24 cellular contexts compared by ENCODE assay signal in genomic region chr5:57581772-57582171, GRCh38.
"Had no signal": no experiment of that assay in that cellular context is flagged by ENCODE, and none has a peak within 500 bp of the region (broad histone marks: within the 10 kb centered on the region; RNA-seq: fewer than 3 reads in every experiment).

No MANE protein-coding gene starts in this region.

- H3K4me1 Mint-ChIP-seq: activated CD4-positive, alpha-beta T cell treated with anti-CD3 and anti-CD28 coated beads for 36 hours; activated naive CD4-positive, alpha-beta T cell treated with anti-CD3 and anti-CD28 coated beads, Interleukin-2, amount 10 ng/mL, durations not matched to agents 7 days and 5 days; activated naive CD8-positive, alpha-beta T cell treated with anti-CD3 and anti-CD28 coated beads, Interleukin-2, amount 10 ng/mL, durations not matched to agents 7 days and 5 days; naive thymus-derived CD8-positive, alpha-beta T cell had no signal

- ATAC-seq: activated CD4-positive, alpha-beta T cell treated with anti-CD3 and anti-CD28 coated beads for 36 hours; gastroesophageal sphincter; left cardiac atrium; naive thymus-derived CD8-positive, alpha-beta T cell; stimulated activated naive CD8-positive, alpha-beta T cell treated with anti-CD3 and anti-CD28 coated beads, Interleukin-15, Interleukin-2, amounts not matched to agents 100 U/mL and 50 U/mL, for 24 hours had no signal

- H3K27ac ChIP-seq: epithelial cell of prostate, gastroesophageal sphincter, hepatocyte, upper lobe of left lung had no signal

- H3K9me3 Mint-ChIP-seq: activated naive CD8-positive, alpha-beta T cell treated with anti-CD3 and anti-CD28 coated beads, Interleukin-2, amount 10 ng/mL, durations not matched to agents 7 days and 5 days had no signal

- H3K4me1 ChIP-seq: esophagus squamous epithelium, gastroesophageal sphincter, upper lobe of left lung had no signal

- H3K36me3 Mint-ChIP-seq: activated naive CD4-positive, alpha-beta T cell treated with anti-CD3 and anti-CD28 coated beads, Interleukin-2, amount 10 ng/mL, durations not matched to agents 7 days and 5 days; activated naive CD8-positive, alpha-beta T cell treated with anti-CD3 and anti-CD28 coated beads, Interleukin-2, amount 10 ng/mL, durations not matched to agents 7 days and 5 days had no signal

- H3K27ac Mint-ChIP-seq: activated CD4-positive, alpha-beta T cell treated with anti-CD3 and anti-CD28 coated beads for 36 hours; activated naive CD4-positive, alpha-beta T cell treated with anti-CD3 and anti-CD28 coated beads, Interleukin-2, amount 10 ng/mL, durations not matched to agents 7 days and 5 days; activated naive CD8-positive, alpha-beta T cell treated with anti-CD3 and anti-CD28 coated beads, Interleukin-2, amount 10 ng/mL, durations not matched to agents 7 days and 5 days; activated T-helper 1 cell treated with anti-CD3 and anti-CD28 coated beads, Interleukin-12 subunit alpha, Interleukin-12 subunit beta, Interleukin-2, Interleukin-4 antibody, amounts not matched to agents 30 ng/mL and 10 ng/mL and 1 ng/mL, durations not matched to agents 14 hours and 24 hours and 36 hours; naive thymus-derived CD8-positive, alpha-beta T cell had no signal

- H3K4me3 ChIP-seq: esophagus squamous epithelium, gastroesophageal sphincter, hepatocyte, upper lobe of left lung had no signal

- H3K79me2 ChIP-seq: hepatocyte had no signal

- H3K27me3 ChIP-seq: esophagus squamous epithelium, gastroesophageal sphincter, hepatocyte, upper lobe of left lung had no signal

- DNase-seq: activated CD4-positive, alpha-beta T cell treated with anti-CD3 and anti-CD28 coated beads for 36 hours; activated CD4-positive, alpha-beta T cell treated with anti-CD3 and anti-CD28 coated beads, Interleukin-2, amount 50 U/mL, for 4 hours; activated CD4-positive, CD25-positive, alpha-beta regulatory T cell; activated effector memory CD4-positive, alpha-beta T cell treated with anti-CD3 and anti-CD28 coated beads, Interleukin-2, amount 50 U/mL, for 16 hours; activated naive CD4-positive, alpha-beta T cell treated with anti-CD3 and anti-CD28 coated beads, Interleukin-2, amount 10 ng/mL, durations not matched to agents 7 days and 5 days; activated naive CD8-positive, alpha-beta T cell treated with anti-CD3 and anti-CD28 coated beads, Interleukin-2, amount 10 ng/mL, durations not matched to agents 7 days and 5 days; amniotic stem cell; effector CD8-positive, alpha-beta T cell; esophagus squamous epithelium; islet precursor cell; left cardiac atrium; midbrain; naive thymus-derived CD8-positive, alpha-beta T cell; occipital lobe; right cardiac atrium; stimulated activated CD4-positive, alpha-beta T cell treated with anti-CD3 and anti-CD28 coated beads, Interleukin-2, amount 100 ng/mL, for 48 hours; stimulated activated naive CD8-positive, alpha-beta T cell treated with anti-CD3 and anti-CD28 coated beads, Interleukin-15, Interleukin-2, amounts not matched to agents 100 U/mL and 50 U/mL, for 24 hours; substantia nigra; upper lobe of left lung had no signal

- H3K9me3 ChIP-seq: esophagus squamous epithelium, gastroesophageal sphincter, upper lobe of left lung had no signal

- H3K4me2 ChIP-seq: hepatocyte had no signal

- H2AFZ ChIP-seq: hepatocyte had no signal

- H3K4me3 Mint-ChIP-seq: activated CD4-positive, alpha-beta T cell treated with anti-CD3 and anti-CD28 coated beads for 36 hours; activated naive CD4-positive, alpha-beta T cell treated with anti-CD3 and anti-CD28 coated beads, Interleukin-2, amount 10 ng/mL, durations not matched to agents 7 days and 5 days; activated naive CD8-positive, alpha-beta T cell treated with anti-CD3 and anti-CD28 coated beads, Interleukin-2, amount 10 ng/mL, durations not matched to agents 7 days and 5 days; activated T-helper 1 cell treated with anti-CD3 and anti-CD28 coated beads, Interleukin-12 subunit alpha, Interleukin-12 subunit beta, Interleukin-2, Interleukin-4 antibody, amounts not matched to agents 30 ng/mL and 10 ng/mL and 1 ng/mL, durations not matched to agents 14 hours and 24 hours and 36 hours; naive thymus-derived CD8-positive, alpha-beta T cell; neural crest cell had no signal

- H3K36me3 ChIP-seq: esophagus squamous epithelium, gastroesophageal sphincter, upper lobe of left lung had no signal
